ENCODE assay signal across 28 cellular contexts in the genomic region with DNA sequence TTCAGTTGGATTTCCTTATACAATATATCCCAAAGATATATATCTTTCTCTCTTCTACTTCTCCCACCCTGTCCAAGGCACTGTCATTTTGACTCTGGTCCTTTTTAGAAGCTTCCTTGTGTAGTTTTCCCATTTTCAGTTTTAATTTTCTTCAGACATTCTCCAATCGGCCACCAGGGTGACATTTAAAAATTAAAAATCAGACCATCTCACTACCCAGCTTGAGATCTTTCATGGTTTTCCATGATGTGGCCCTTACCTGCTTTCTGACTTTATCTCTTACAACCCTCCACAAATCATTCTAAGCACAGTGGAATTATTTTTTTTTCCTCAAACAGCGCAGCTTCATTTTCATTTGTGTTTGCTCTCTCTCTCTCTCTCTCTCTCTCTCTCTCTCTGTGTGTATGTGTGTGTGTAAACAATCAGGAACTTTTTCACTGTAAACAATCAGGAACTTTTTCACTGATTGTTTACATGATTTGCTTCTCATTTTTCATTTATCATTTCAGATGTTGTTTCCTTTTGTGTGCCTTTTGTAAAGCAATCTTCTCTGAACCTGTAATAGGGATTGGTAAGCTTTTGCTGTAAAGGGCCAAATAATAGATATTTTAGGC.
DNase-seq lines count a peak whose midpoint lies in the region; ATAC-seq and TF ChIP-seq lines count a peak whose summit lies in the region.
"Had no signal": no experiment of that assay in that cellular context is flagged by ENCODE, and none has a peak within 500 bp of the region (broad histone marks: within the 10 kb centered on the region; RNA-seq: fewer than 3 reads in every experiment).

No MANE protein-coding gene starts in this region.

- H3F3A ChIP-seq in MM.1S (ENCODE audit: insufficient read depth, low read length): no peaks in the 10 kb centered on the region
- no peaks in the 10 kb centered on the region for H3F3A ChIP-seq in GM23248 (ENCODE audit: insufficient read depth)

- H3K4me1 ChIP-seq in MM.1S (ENCODE audit: low read length) (no peaks in the 10 kb centered on the region), endodermal cell (ENCODE audit: control insufficient read depth, insufficient read depth, low read length) (no peaks in the 10 kb centered on the region), GM23248 (ENCODE audit: insufficient read depth) (no peaks in the 10 kb centered on the region)
- H3K4me1 ChIP-seq: heart left ventricle, pancreas, right lobe of liver, thyroid gland had no signal

- H3K36me3 ChIP-seq in MM.1S (replicated peaks; ENCODE audit: insufficient read depth, low read length) (no peaks in the 10 kb centered on the region), endodermal cell (ENCODE audit: control insufficient read depth, insufficient read depth, low read length) (no peaks in the 10 kb centered on the region), GM23248 (ENCODE audit: low read depth) (no peaks in the 10 kb centered on the region)
- H3K36me3 ChIP-seq: heart left ventricle, pancreas, right lobe of liver, thyroid gland had no signal

- H3K9me3 ChIP-seq in MM.1S (replicated peaks; ENCODE audit: insufficient read depth, low read length) (no peaks in the 10 kb centered on the region), endodermal cell (ENCODE audit: control insufficient read depth, low read length) (no peaks in the 10 kb centered on the region), GM23248 (ENCODE audit: low read depth) (no peaks in the 10 kb centered on the region)
- H3K9me3 ChIP-seq: heart left ventricle, pancreas, right lobe of liver, thyroid gland had no signal

- peak; percentile 22 for TF ChIP-seq CTCF in GM12864 (IDR thresholded peaks at IDR 0.05; ENCODE audit: low read depth, low read length, missing control alignments)
- peak; percentile 24 for TF ChIP-seq CTCF in MM.1S (IDR thresholded peaks at IDR 0.05; ENCODE audit: low read length)
- TF ChIP-seq CTCF in endodermal cell (conservative IDR thresholded peaks at IDR 0.05): peak; percentile 66
- peak; percentile 21 for TF ChIP-seq CTCF in retinal pigment epithelial cell (conservative IDR thresholded peaks at IDR 0.05; ENCODE audit: low read depth, low read length)

- no peak overlapping the region for H3K4me3 Mint-ChIP-seq in endodermal cell
- H3K4me3 Mint-ChIP-seq: activated B cell treated with CpG ODN at 0.5 μM for 24 hours; activated naive CD8-positive, alpha-beta T cell treated with anti-CD3 and anti-CD28 coated beads for 36 hours; CD8-positive, alpha-beta T cell; memory B cell; naive B cell; stimulated activated naive CD8-positive, alpha-beta T cell treated with anti-CD3 and anti-CD28 coated beads, Interleukin-15, Interleukin-2, amounts not matched to agents 100 ng/mL and 50 ng/mL, for 24 hours had no signal

- H3K79me2 ChIP-seq in MM.1S (ENCODE audit: low read length) (no peaks in the 10 kb centered on the region), GM23248 (ENCODE audit: insufficient read depth) (no peaks in the 10 kb centered on the region)

- no peaks in the 10 kb centered on the region for H3K27me3 Mint-ChIP-seq in endodermal cell (ENCODE audit: insufficient read depth)
- H3K27me3 Mint-ChIP-seq: activated B cell treated with CpG ODN at 0.5 μM for 24 hours; activated naive CD8-positive, alpha-beta T cell treated with anti-CD3 and anti-CD28 coated beads for 36 hours; memory B cell; naive B cell; stimulated activated naive CD8-positive, alpha-beta T cell treated with anti-CD3 and anti-CD28 coated beads, Interleukin-15, Interleukin-2, amounts not matched to agents 100 ng/mL and 50 ng/mL, for 24 hours had no signal

- no peak overlapping the region for H3K27ac Mint-ChIP-seq in endodermal cell
- H3K27ac Mint-ChIP-seq: activated B cell treated with CpG ODN at 0.5 μM for 24 hours; activated naive CD8-positive, alpha-beta T cell treated with anti-CD3 and anti-CD28 coated beads for 36 hours; CD8-positive, alpha-beta T cell; memory B cell; naive B cell; stimulated activated naive CD8-positive, alpha-beta T cell treated with anti-CD3 and anti-CD28 coated beads, Interleukin-15, Interleukin-2, amounts not matched to agents 100 ng/mL and 50 ng/mL, for 24 hours had no signal

- no peak overlapping the region for H3K4me2 ChIP-seq in MM.1S (ENCODE audit: low read depth, low read length)
- H3K4me2 ChIP-seq in GM23248 (ENCODE audit: unreplicated experiment): no peak overlapping the region

- ATAC-seq in GM21360 (IDR thresholded peaks at IDR 0.05; ENCODE audit: unreplicated experiment): no peak
- ATAC-seq: CD8-positive, alpha-beta T cell; GM12878; heart left ventricle; left colon; pancreas had no signal

- H2AFZ ChIP-seq in MM.1S (ENCODE audit: low read length): no peak overlapping the region
- no peak overlapping the region for H2AFZ ChIP-seq in GM23248

- in situ Hi-C loops in GM23248 (cut with MboI): no loop called here

- no peaks in the 10 kb centered on the region for H3K4me1 Mint-ChIP-seq in endodermal cell
- H3K4me1 Mint-ChIP-seq: activated B cell treated with CpG ODN at 0.5 μM for 24 hours; activated naive CD8-positive, alpha-beta T cell treated with anti-CD3 and anti-CD28 coated beads for 36 hours; memory B cell; naive B cell had no signal

- DNase-seq in GM12864 (ENCODE audit: low read depth) (no peak), MM.1S (no peak), endodermal cell (no peak), retinal pigment epithelial cell (ENCODE audit: low read depth) (no peak), GM23248 (no peak)
- DNase-seq in central memory CD4-positive, alpha-beta T cell: no peak
- DNase-seq: activated B cell treated with CpG ODN at 0.5 μM for 24 hours; activated CD4-positive, alpha-beta T cell treated with anti-CD3 and anti-CD28 coated beads, Interleukin-2, amount 50 U/mL, for 48 hours; activated naive CD8-positive, alpha-beta T cell treated with anti-CD3 and anti-CD28 coated beads for 36 hours; CD8-positive, alpha-beta T cell; DMS79; erythroblast; GF-D8; H7; heart left ventricle; left colon; naive B cell; NCI-H2107; NCI-H446; pancreas; right lobe of liver; Right ventricle myocardium superior; SW 1271; thyroid gland had no signal

- 83 to 89% methylated on average over 1 to 2 of the region's 2 CpGs for WGBS in endodermal cell (ENCODE audit: insufficient coverage in 1 of 2, insufficient read length in 1 of 2), 2 experiments
- 29 to 31% methylated on average over 2 of the region's 2 CpGs for WGBS in GM23248 (ENCODE audit: low coverage in 1 of 2, low lambda C conversion rate in 2 of 2, missing lambda C conversion rate in 2 of 2), 2 experiments

- H3K27ac ChIP-seq in MM.1S (ENCODE audit: low read length): no peak overlapping the region
- no peak overlapping the region for H3K27ac ChIP-seq in endodermal cell (ENCODE audit: low read depth, low read length)
- no peak overlapping the region for H3K27ac ChIP-seq in GM23248
- H3K27ac ChIP-seq: heart left ventricle, pancreas, right lobe of liver, thyroid gland had no signal

- H3K36me3 Mint-ChIP-seq in endodermal cell (ENCODE audit: low read depth): no peaks in the 10 kb centered on the region
- H3K36me3 Mint-ChIP-seq: activated naive CD8-positive, alpha-beta T cell treated with anti-CD3 and anti-CD28 coated beads for 36 hours; CD8-positive, alpha-beta T cell; memory B cell; naive B cell had no signal

- H4K20me1 ChIP-seq in MM.1S (ENCODE audit: insufficient read depth, low read length) (no peaks in the 10 kb centered on the region), GM23248 (ENCODE audit: insufficient read depth) (no peaks in the 10 kb centered on the region)

- H3K9me2 ChIP-seq in MM.1S (replicated peaks; ENCODE audit: insufficient read depth, low read length) (no peaks in the 10 kb centered on the region), GM23248 (ENCODE audit: insufficient read depth) (0 out of 2 replicates have a peak, but pooled peaks cover 3% of the 10 kb centered on the region)

- H3K27me3 ChIP-seq in MM.1S (replicated peaks; ENCODE audit: insufficient read depth, low read length) (no peaks in the 10 kb centered on the region), endodermal cell (ENCODE audit: control insufficient read depth, insufficient read depth, low read length, poor library complexity, severe bottlenecking) (no peaks in the 10 kb centered on the region), GM23248 (replicated peaks; ENCODE audit: insufficient read depth) (no peaks in the 10 kb centered on the region)
- H3K27me3 ChIP-seq: heart left ventricle, pancreas, right lobe of liver, thyroid gland had no signal

- H3K4me3 ChIP-seq in GM12864 (ENCODE audit: low read depth, low read length) (no peak overlapping the region), MM.1S (ENCODE audit: low read length) (no peak overlapping the region), endodermal cell (ENCODE audit: low read length) (no peak overlapping the region), retinal pigment epithelial cell (ENCODE audit: low read length) (no peak overlapping the region), GM23248 (no peak overlapping the region)
- H3K4me3 ChIP-seq: GM12878, heart left ventricle, pancreas, right lobe of liver, thyroid gland had no signal

- H3K9me3 Mint-ChIP-seq in endodermal cell: no peaks in the 10 kb centered on the region
- H3K9me3 Mint-ChIP-seq: activated B cell treated with CpG ODN at 0.5 μM for 24 hours; activated naive CD8-positive, alpha-beta T cell treated with anti-CD3 and anti-CD28 coated beads for 36 hours; naive B cell; stimulated activated naive CD8-positive, alpha-beta T cell treated with anti-CD3 and anti-CD28 coated beads, Interleukin-15, Interleukin-2, amounts not matched to agents 100 ng/mL and 50 ng/mL, for 24 hours had no signal

- no peak overlapping the region for H3K9ac ChIP-seq in MM.1S (ENCODE audit: low read length)
- no peak overlapping the region for H3K9ac ChIP-seq in endodermal cell (ENCODE audit: extremely low read depth, low read length, poor library complexity, severe bottlenecking)
- H3K9ac ChIP-seq in GM23248: no peak overlapping the region
